Comparison of ENCODE assay signal across 19 cellular contexts in genomic region chr3:82012775-82013174, GRCh38.
A peak's percentile ranks its signal among the peaks of the same experiment; 100 is the strongest.
DNase-seq lines count a peak whose midpoint lies in the region; ATAC-seq and TF ChIP-seq lines count a peak whose summit lies in the region.
"Had no signal": no experiment of that assay in that cellular context is flagged by ENCODE, and none has a peak within 500 bp of the region (broad histone marks: within the 10 kb centered on the region; RNA-seq: fewer than 3 reads in every experiment).

No MANE protein-coding gene starts in this region.

- DNase-seq in BE2C (no peak), HFF-Myc (ENCODE audit: extremely low read depth, low read depth) (no peak), RWPE2 (ENCODE audit: low spot score) (no peak), foreskin keratinocyte (no peak), HPDE6-E6E7 (ENCODE audit: extremely low spot score) (no peak), T1000 (lab: John Stamatoyannopoulos, UW) (no peak)
- DNase-seq: activated naive CD8-positive, alpha-beta T cell treated with anti-CD3 and anti-CD28 coated beads, Interleukin-2, amount 10 ng/mL, durations not matched to agents 7 days and 5 days; activated T-cell treated with anti-CD3 and anti-CD28 coated beads, Interleukin-2, amount 50 U/mL, for 1 hour; esophagus squamous epithelium; H7; naive thymus-derived CD8-positive, alpha-beta T cell; NCI-H1092; NCI-H226; retina; stimulated activated CD4-positive, alpha-beta T cell treated with anti-CD3 and anti-CD28 coated beads, Interleukin-2, amount 100 ng/mL, for 48 hours had no signal

- no peak for ATAC-seq in RWPE2 (ENCODE audit: low read depth)
- peak; percentile 35 for ATAC-seq in foreskin keratinocyte
- no peak for ATAC-seq in GM21786 (IDR thresholded peaks at IDR 0.05; ENCODE audit: unreplicated experiment)
- no peak for ATAC-seq in GM21825 (IDR thresholded peaks at IDR 0.05; ENCODE audit: unreplicated experiment)
- ATAC-seq: left lobe of liver; naive thymus-derived CD8-positive, alpha-beta T cell; stimulated activated effector memory CD8-positive, alpha-beta T cell treated with anti-CD3 and anti-CD28 coated beads, Interleukin-12 subunit alpha, Interleukin-12 subunit beta, amount 100 ng/mL, for 72 hours had no signal

- H3K27ac ChIP-seq in RWPE2 (ENCODE audit: poor library complexity, severe bottlenecking) (no peak overlapping the region), foreskin keratinocyte (no peak overlapping the region)
- H3K27ac ChIP-seq: esophagus squamous epithelium had no signal

- H3K27me3 ChIP-seq in BE2C (no peaks in the 10 kb centered on the region), RWPE2 (ENCODE audit: insufficient read depth, poor library complexity, severe bottlenecking) (no peaks in the 10 kb centered on the region), foreskin keratinocyte (no peaks in the 10 kb centered on the region)
- H3K27me3 ChIP-seq: esophagus squamous epithelium had no signal

- H3K4me1 ChIP-seq in BE2C (no peaks in the 10 kb centered on the region), RWPE2 (ENCODE audit: insufficient read depth, poor library complexity, severe bottlenecking) (no peaks in the 10 kb centered on the region), foreskin keratinocyte (no peaks in the 10 kb centered on the region)
- H3K4me1 ChIP-seq: esophagus squamous epithelium had no signal

- H3K36me3 ChIP-seq in BE2C = no peaks in the 10 kb centered on the region
- H3K36me3 ChIP-seq in RWPE2 (ENCODE audit: low read depth) = no peaks in the 10 kb centered on the region
- H3K36me3 ChIP-seq: esophagus squamous epithelium had no signal

- H3K9me3 ChIP-seq in BE2C (no peaks in the 10 kb centered on the region), RWPE2 (ENCODE audit: severe bottlenecking) (no peaks in the 10 kb centered on the region)

- H3K4me3 ChIP-seq in BE2C (ENCODE audit: low read depth, low read length) = no peak overlapping the region
- H3K4me3 ChIP-seq in HFF-Myc (replicated peaks; ENCODE audit: low read depth, low read length) = no peak overlapping the region
- H3K4me3 ChIP-seq in RWPE2 (ENCODE audit: severe bottlenecking) = no peak overlapping the region
- H3K4me3 ChIP-seq: esophagus squamous epithelium had no signal

- TF ChIP-seq CTCF in BE2C (IDR thresholded peaks at IDR 0.05; ENCODE audit: low read depth, low read length) = peak; percentile 44
- peak; percentile 21 for TF ChIP-seq CTCF in HFF-Myc (IDR thresholded peaks at IDR 0.05; ENCODE audit: low read depth, low read length, missing control alignments)
- TF ChIP-seq CTCF in RWPE2 (IDR thresholded peaks at IDR 0.05; ENCODE audit: poor library complexity, severe bottlenecking) = peak; percentile 54
- TF ChIP-seq CTCF in foreskin keratinocyte (conservative IDR thresholded peaks at IDR 0.05) = peak; percentile 65
